27 cellular contexts compared by ENCODE assay signal in the genomic region with DNA sequence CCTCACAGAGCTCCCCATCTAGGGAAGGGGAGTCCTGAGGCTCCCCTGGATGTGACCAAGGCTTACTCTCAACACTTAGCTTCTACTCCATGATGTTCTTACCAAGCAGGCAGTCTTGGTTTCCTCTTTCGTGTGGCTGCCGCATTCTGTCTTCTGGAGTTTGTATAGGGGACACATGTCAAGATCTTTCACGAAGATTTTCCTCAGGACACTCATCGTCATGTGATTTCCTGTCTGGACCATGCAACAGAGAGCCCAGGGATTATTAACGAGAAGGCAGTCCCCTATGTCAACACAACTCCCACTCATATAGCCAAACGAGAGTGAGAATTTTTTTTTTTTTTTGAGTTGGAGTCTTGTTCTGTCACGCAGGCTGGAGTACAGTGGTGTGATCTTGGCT. TPM values are rescaled to one million over a fixed set of nuclear protein-coding genes. Genes with fewer than 3 reads are reported as not detected.
"Had no signal": no experiment of that assay in that cellular context is flagged by ENCODE, and none has a peak within 500 bp of the region (broad histone marks: within the 10 kb centered on the region; RNA-seq: fewer than 3 reads in every experiment).

No MANE protein-coding gene starts in this region.

- DNase-seq: effector CD4-positive, alpha-beta T cell; endodermal cell; heart left ventricle; hypothalamus; left ventricle myocardium inferior; lower lobe of right lung; mesendoderm; naive B cell; psoas muscle; retina; right lobe of liver; stimulated activated CD4-positive, alpha-beta T cell treated with anti-CD3 and anti-CD28 coated beads, Interleukin-2, amount 100 ng/mL, for 24 hours; stimulated activated CD4-positive, alpha-beta T cell treated with anti-CD3 and anti-CD28 coated beads, Interleukin-4, amount 100 ng/mL, for 4 hours; stimulated activated naive CD4-positive, alpha-beta T cell; stomach; substantia nigra; trophoblast cell had no signal

- H3K36me3 ChIP-seq: heart left ventricle, left ventricle myocardium inferior, lower lobe of right lung, right lobe of liver, stomach, thoracic aorta had no signal

- H3K4me3 ChIP-seq: coronary artery, heart left ventricle, left ventricle myocardium inferior, lower lobe of right lung, psoas muscle, right lobe of liver, stomach, thoracic aorta had no signal

- H3K4me1 ChIP-seq: heart left ventricle, left ventricle myocardium inferior, lower lobe of right lung, psoas muscle, right lobe of liver had no signal

- H3K27ac ChIP-seq: coronary artery, heart left ventricle, left ventricle myocardium inferior, lower lobe of right lung, psoas muscle, right lobe of liver, stomach, thoracic aorta had no signal

- H3K27me3 ChIP-seq: heart left ventricle, right lobe of liver, stomach had no signal

- ATAC-seq: lower lobe of right lung, psoas muscle, right lobe of liver had no signal

- H3K9me3 ChIP-seq: lower lobe of right lung, psoas muscle, right lobe of liver, thoracic aorta had no signal

RNA-seq across cellular contexts. Expression of a gene that starts 10.3 kb away (rescaled TPM):
- total RNA-seq: chondrocyte, dermis microvascular lymphatic vessel endothelial cell, endodermal cell, endothelial cell of umbilical vein, esophagus mucosa, fibroblast of lung, glomerular endothelial cell, heart left ventricle, left ventricle myocardium inferior, lower lobe of right lung, omental fat pad, psoas muscle, right lobe of liver, skeletal muscle tissue, stomach, thoracic aorta had no signal
- polyA plus RNA-seq: endothelial cell of umbilical vein, fibroblast of lung, heart left ventricle, stomach had no signal
